In the genomic region with DNA sequence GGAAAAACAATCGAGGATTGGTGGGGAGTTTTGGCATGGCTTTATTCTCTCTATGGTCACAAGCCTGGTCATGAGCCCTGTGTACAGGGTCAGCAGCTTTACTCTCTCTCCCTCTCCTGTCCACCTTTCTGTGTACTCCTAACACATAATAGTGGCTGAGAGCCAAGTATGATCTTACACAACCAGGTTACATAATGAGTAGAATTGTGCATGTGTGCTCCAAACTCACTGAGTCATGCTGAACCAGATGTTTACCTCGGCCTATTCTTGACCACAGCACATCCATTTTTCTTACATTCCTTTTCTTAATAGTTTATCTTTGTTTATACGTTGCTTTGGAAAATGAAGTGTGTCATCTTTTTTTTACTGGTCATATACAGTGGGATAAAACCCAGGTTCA, we compare ENCODE assay signal across 12 cellular contexts. TPM values are rescaled to one million over a fixed set of nuclear protein-coding genes. Genes with fewer than 3 reads are reported as not detected.
DNase-seq lines count a peak whose midpoint lies in the region; ATAC-seq and TF ChIP-seq lines count a peak whose summit lies in the region.
"Had no signal": no experiment of that assay in that cellular context is flagged by ENCODE, and none has a peak within 500 bp of the region (broad histone marks: within the 10 kb centered on the region; RNA-seq: fewer than 3 reads in every experiment).

No MANE protein-coding gene starts in this region.

- DNase-seq in ELR (ENCODE audit: low read depth) (peak; percentile 78), MV-4-11 (lab: John Stamatoyannopoulos, UW) (peak; percentile 55), dermis blood vessel endothelial cell (peak; percentile 71), chondrocyte (ENCODE audit: low spot score) (no peak), immature natural killer cell (no peak)
- DNase-seq in activated CD8-positive, alpha-beta memory T cell treated with anti-CD3 and anti-CD28 coated beads, Interleukin-2, amount 10 ng/mL, durations not matched to agents 7 days and 5 days: no peak
- DNase-seq: activated CD4-positive, alpha-beta T cell treated with anti-CD3 and anti-CD28 coated beads, Interleukin-2, amount 10 ng/mL, durations not matched to agents 24 days and 14 days; activated naive CD4-positive, alpha-beta T cell treated with anti-CD3 and anti-CD28 coated beads, Interleukin-2, amount 10 ng/mL, durations not matched to agents 7 days and 5 days; NCI-H1436 had no signal

- no peaks in the 10 kb centered on the region for H3K27me3 ChIP-seq in muscle layer of duodenum (ENCODE audit: low read depth, low read length)

- no peak overlapping the region for H3K27ac ChIP-seq in muscle layer of duodenum (ENCODE audit: low read length)

- H3K27ac Mint-ChIP-seq in chondrocyte (ENCODE audit: unreplicated experiment) (no peak overlapping the region), immature natural killer cell (no peak overlapping the region)
- no peak overlapping the region for H3K27ac Mint-ChIP-seq in activated CD8-positive, alpha-beta memory T cell treated with anti-CD3 and anti-CD28 coated beads, Interleukin-2, amount 10 ng/mL, durations not matched to agents 7 days and 5 days
- H3K27ac Mint-ChIP-seq: activated CD4-positive, alpha-beta T cell treated with anti-CD3 and anti-CD28 coated beads, Interleukin-2, amount 10 ng/mL, durations not matched to agents 24 days and 14 days; activated naive CD4-positive, alpha-beta T cell treated with anti-CD3 and anti-CD28 coated beads, Interleukin-2, amount 10 ng/mL, durations not matched to agents 7 days and 5 days had no signal

- TF ChIP-seq CTCF in chondrocyte (IDR thresholded peaks at IDR 0.05): no peak

- peaks cover 30 to 38% of the 10 kb centered on the region in 2 donors for H3K9me3 ChIP-seq in muscle layer of duodenum (ENCODE audit: control insufficient read depth in 1 of 2, low read length in 2 of 2)

- H3K27me3 Mint-ChIP-seq in chondrocyte (ENCODE audit: low read depth) (no peaks in the 10 kb centered on the region), immature natural killer cell (ENCODE audit: low read depth in 3 of 3) (peaks cover 0 to 2% (median 0%) of the 10 kb centered on the region in 3 donors)
- no peaks in the 10 kb centered on the region for H3K27me3 Mint-ChIP-seq in activated CD8-positive, alpha-beta memory T cell treated with anti-CD3 and anti-CD28 coated beads, Interleukin-2, amount 10 ng/mL, durations not matched to agents 7 days and 5 days
- H3K27me3 Mint-ChIP-seq: activated CD4-positive, alpha-beta T cell treated with anti-CD3 and anti-CD28 coated beads, Interleukin-2, amount 10 ng/mL, durations not matched to agents 24 days and 14 days; activated naive CD4-positive, alpha-beta T cell treated with anti-CD3 and anti-CD28 coated beads, Interleukin-2, amount 10 ng/mL, durations not matched to agents 7 days and 5 days had no signal

- H3K4me1 Mint-ChIP-seq in chondrocyte (ENCODE audit: low read depth): no peaks in the 10 kb centered on the region
- H3K4me1 Mint-ChIP-seq in activated CD8-positive, alpha-beta memory T cell treated with anti-CD3 and anti-CD28 coated beads, Interleukin-2, amount 10 ng/mL, durations not matched to agents 7 days and 5 days: no peaks in the 10 kb centered on the region
- H3K4me1 Mint-ChIP-seq in immature natural killer cell: no peaks in the 10 kb centered on the region
- H3K4me1 Mint-ChIP-seq: activated CD4-positive, alpha-beta T cell treated with anti-CD3 and anti-CD28 coated beads, Interleukin-2, amount 10 ng/mL, durations not matched to agents 24 days and 14 days; activated naive CD4-positive, alpha-beta T cell treated with anti-CD3 and anti-CD28 coated beads, Interleukin-2, amount 10 ng/mL, durations not matched to agents 7 days and 5 days had no signal

- H3K9me3 Mint-ChIP-seq in chondrocyte (ENCODE audit: low read depth) (peaks cover 47% of the 10 kb centered on the region), immature natural killer cell (peaks cover 41 to 100% (median 88%) of the 10 kb centered on the region in 6 donors)
- H3K9me3 Mint-ChIP-seq in activated CD8-positive, alpha-beta memory T cell treated with anti-CD3 and anti-CD28 coated beads, Interleukin-2, amount 10 ng/mL, durations not matched to agents 7 days and 5 days (ENCODE audit: low read depth): peaks cover 39% of the 10 kb centered on the region

- H3K36me3 Mint-ChIP-seq in chondrocyte (ENCODE audit: low read depth): peaks cover 50% of the 10 kb centered on the region
- peaks cover 26% of the 10 kb centered on the region for H3K36me3 Mint-ChIP-seq in activated CD8-positive, alpha-beta memory T cell treated with anti-CD3 and anti-CD28 coated beads, Interleukin-2, amount 10 ng/mL, durations not matched to agents 7 days and 5 days
- H3K36me3 Mint-ChIP-seq in immature natural killer cell: peaks cover 29 to 45% (median 37%) of the 10 kb centered on the region in 3 donors

- H3K4me3 Mint-ChIP-seq in chondrocyte (ENCODE audit: unreplicated experiment) (no peak overlapping the region), immature natural killer cell (no peak overlapping the region)
- H3K4me3 Mint-ChIP-seq in activated CD8-positive, alpha-beta memory T cell treated with anti-CD3 and anti-CD28 coated beads, Interleukin-2, amount 10 ng/mL, durations not matched to agents 7 days and 5 days: no peak overlapping the region
- H3K4me3 Mint-ChIP-seq: activated CD4-positive, alpha-beta T cell treated with anti-CD3 and anti-CD28 coated beads, Interleukin-2, amount 10 ng/mL, durations not matched to agents 24 days and 14 days; activated naive CD4-positive, alpha-beta T cell treated with anti-CD3 and anti-CD28 coated beads, Interleukin-2, amount 10 ng/mL, durations not matched to agents 7 days and 5 days had no signal

- no peak for ATAC-seq in activated CD8-positive, alpha-beta memory T cell treated with anti-CD3 and anti-CD28 coated beads, Interleukin-2, amount 10 ng/mL, durations not matched to agents 7 days and 5 days
- no peak for ATAC-seq in GM21390 (IDR thresholded peaks at IDR 0.05; ENCODE audit: unreplicated experiment)
- ATAC-seq: HCT116 had no signal

- CTCF ChIA-PET in activated CD8-positive, alpha-beta memory T cell treated with anti-CD3 and anti-CD28 coated beads, Interleukin-2, amount 10 ng/mL, durations not matched to agents 7 days and 5 days (lab: Charles Lee): no interaction called here

- H3K36me3 ChIP-seq in muscle layer of duodenum (ENCODE audit: control insufficient read depth in 1 of 2, insufficient read depth in 2 of 2, low read length in 2 of 2): peaks cover 0 to 35% of the 10 kb centered on the region in 2 donors

- peak overlapping the region; percentile 3 to 11 for H3K4me3 ChIP-seq in muscle layer of duodenum (ENCODE audit: low read depth in 1 of 2, low read length in 2 of 2)

- H3K4me1 ChIP-seq in muscle layer of duodenum (ENCODE audit: control insufficient read depth in 1 of 2, insufficient read depth in 2 of 2, low read length in 2 of 2): no peaks in the 10 kb centered on the region

RNA-seq across cellular contexts. Expression of gene ZNF254, which starts 53.1 kb away (rescaled TPM):
- total RNA-seq in dermis blood vessel endothelial cell: 23.3 and 25.1 TPM in 2 replicates
- 13.1 to 21.9 TPM (median 15.3 TPM) in 3 replicates for total RNA-seq in chondrocyte
- 10 to 100 TPM in 1 of 2 experiments, 1 to 10 TPM in 1; 9.9 to 13.7 TPM for total RNA-seq in activated CD8-positive, alpha-beta memory T cell treated with anti-CD3 and anti-CD28 coated beads, Interleukin-2, amount 10 ng/mL, durations not matched to agents 7 days and 5 days
- 1 to 10 TPM; 4.4 to 6.9 (median 5.7) TPM for polyA plus RNA-seq in immature natural killer cell

Comparison
In these comparisons a context has a peak if more than half of its experiments do, and no peak if none do; other contexts are left out.
1. DNase-seq: peak in ELR (single experiment), MV-4-11 (single experiment) and dermis blood vessel endothelial cell (single experiment); none in chondrocyte (single experiment), activated CD8-positive, alpha-beta memory T cell treated with anti-CD3 and anti-CD28 coated beads, Interleukin-2, amount 10 ng/mL, durations not matched to agents 7 days and 5 days (single experiment) and immature natural killer cell (0 of 3).